21 cellular contexts compared by ENCODE assay signal in the genomic region with DNA sequence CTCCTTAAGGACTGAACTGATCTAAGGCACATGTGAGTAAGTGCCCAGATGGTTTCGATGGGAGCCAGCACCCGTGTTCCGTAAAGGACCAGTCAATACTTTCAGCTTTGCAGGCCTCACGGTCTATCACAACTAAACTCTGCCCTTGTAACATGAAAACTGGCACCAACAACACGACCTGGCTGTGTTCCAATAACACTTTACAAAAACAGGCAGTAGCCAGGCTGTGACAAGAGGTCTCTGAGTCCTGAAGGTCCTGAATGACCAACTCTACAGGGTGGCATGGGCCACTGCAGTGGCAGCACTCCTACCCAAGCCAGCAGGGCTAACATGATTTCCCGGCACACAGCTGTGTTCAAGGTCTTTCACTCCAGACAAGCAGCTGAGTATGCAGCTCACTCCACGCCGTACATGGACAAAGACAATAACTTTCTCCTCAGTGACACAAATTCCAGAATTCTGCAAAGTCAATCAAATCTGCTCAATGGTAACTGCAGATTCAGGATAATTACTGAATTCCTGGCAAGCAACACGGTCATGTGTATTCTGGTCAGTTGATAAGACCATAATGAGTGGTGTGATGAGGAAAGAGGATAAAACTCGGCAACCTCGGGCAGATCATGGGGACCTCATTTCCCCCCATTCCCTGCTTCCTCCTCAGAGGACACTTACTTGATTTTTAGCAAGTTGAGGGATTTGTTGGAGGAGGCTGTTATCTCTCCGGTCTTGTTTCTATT. TPM values are rescaled to one million over a fixed set of nuclear protein-coding genes. Genes with fewer than 3 reads are reported as not detected.
DNase-seq lines count a peak whose midpoint lies in the region; ATAC-seq, FAIRE-seq and TF ChIP-seq lines count a peak whose summit lies in the region.
"Had no signal": no experiment of that assay in that cellular context is flagged by ENCODE, and none has a peak within 500 bp of the region (broad histone marks: within the 10 kb centered on the region; RNA-seq: fewer than 3 reads in every experiment).

No MANE protein-coding gene starts in this region.

- TF ChIP-seq CTCF in bronchial epithelial cell (IDR thresholded peaks at IDR 0.05; ENCODE audit: insufficient read depth, low read length, severe bottlenecking) (no peak), A673 (conservative IDR thresholded peaks at IDR 0.05; ENCODE audit: low read depth, low read length) (no peak)

- H3K4me1 ChIP-seq in right cardiac atrium (ENCODE audit: control insufficient read depth, insufficient read depth, low read length) (peaks cover 5% of the 10 kb centered on the region), A673 (ENCODE audit: insufficient read depth, low read length, poor library complexity, severe bottlenecking) (no peaks in the 10 kb centered on the region)
- H3K4me1 ChIP-seq: Peyer's patch had no signal

- POLR2A ChIA-PET in A673 (lab: Charles Lee; ENCODE audit: low non-redundant PET) = no interaction called here

- peak; percentile 47 for FAIRE-seq in bronchial epithelial cell (lab: Jason Lieb, UNC)

- no peaks in the 10 kb centered on the region for H3K9me3 ChIP-seq in right cardiac atrium (ENCODE audit: control insufficient read depth, low read length)
- H3K9me3 ChIP-seq in A673 (ENCODE audit: low read depth, low read length, poor library complexity, severe bottlenecking) = no peaks in the 10 kb centered on the region
- H3K9me3 ChIP-seq: gastroesophageal sphincter, Peyer's patch had no signal

- H3K36me3 ChIP-seq in bronchial epithelial cell (ENCODE audit: control insufficient read depth, insufficient read depth, low read length) (peaks cover 27% of the 10 kb centered on the region), A673 (ENCODE audit: insufficient read depth, low read length, poor library complexity, severe bottlenecking) (peaks cover 77% of the 10 kb centered on the region)

- H3K4me3 ChIP-seq in bronchial epithelial cell (ENCODE audit: low read depth, low read length) = no peak overlapping the region
- H3K4me3 ChIP-seq in right cardiac atrium (ENCODE audit: low read length) = no peak overlapping the region
- no peak overlapping the region for H3K4me3 ChIP-seq in A673 (ENCODE audit: low read depth, low read length, poor library complexity, severe bottlenecking)
- H3K4me3 ChIP-seq: coronary artery, gastroesophageal sphincter, Peyer's patch had no signal

- no peaks in the 10 kb centered on the region for H3K27me3 ChIP-seq in bronchial epithelial cell (ENCODE audit: control insufficient read depth, insufficient read depth, low read length)
- no peaks in the 10 kb centered on the region for H3K27me3 ChIP-seq in right cardiac atrium (ENCODE audit: control insufficient read depth, insufficient read depth)
- H3K27me3 ChIP-seq in A673 (replicated peaks; ENCODE audit: insufficient read depth, low read depth, low read length, poor library complexity) = no peaks in the 10 kb centered on the region
- H3K27me3 ChIP-seq: gastroesophageal sphincter, Peyer's patch had no signal

- intact Hi-C loops in right cardiac atrium (cut with DNase I) (no loop called here), A673 (cut with micrococcal nuclease; ENCODE audit: unreplicated experiment) (no loop called here)

- BruUV-seq in A673 (replicated peaks; lab: Mats Ljungman, UMichigan) = no TSS peak

- ATAC-seq in right cardiac atrium (peak; percentile 52 to 59), HG03565 (IDR thresholded peaks at IDR 0.05; ENCODE audit: unreplicated experiment) (no peak)
- ATAC-seq: activated CD4-positive, CD25-positive, alpha-beta regulatory T cell treated with anti-CD3 and anti-CD28 coated beads, Interleukin-2, amount 50 U/mL, for 24 hours; gastroesophageal sphincter; naive thymus-derived CD4-positive, alpha-beta T cell had no signal

- H3K27ac ChIP-seq in right cardiac atrium (ENCODE audit: low read length) = no peak overlapping the region
- H3K27ac ChIP-seq in A673 (ENCODE audit: low read depth, low read length, poor library complexity, severe bottlenecking) = no peak overlapping the region
- H3K27ac ChIP-seq: coronary artery, gastroesophageal sphincter, Peyer's patch had no signal

- DNase-seq in COLO829 (ENCODE audit: low spot score) = peak; percentile 9
- no peak for DNase-seq in bronchial epithelial cell (ENCODE audit: low read depth)
- DNase-seq in right cardiac atrium = no peak
- DNase-seq in pons (ENCODE audit: low spot score) = peak; percentile 29
- no peak for DNase-seq in SHP77 treated with DMSO at 0.1 percent for 48 hours (lab: John Stamatoyannopoulos, UW)
- no peak for DNase-seq in A673 (ENCODE audit: low spot score)
- DNase-seq in iPS-NIHi11 (ENCODE audit: low spot score) = no peak
- DNase-seq: activated naive CD8-positive, alpha-beta T cell treated with anti-CD3 and anti-CD28 coated beads for 36 hours; CD4-positive, CD25-positive, alpha-beta regulatory T cell; erythroblast; H7; naive thymus-derived CD4-positive, alpha-beta T cell; NCI-H1694; NCI-H2227 treated with DMSO at 0.1 percent for 48 hours; Peyer's patch; stimulated activated CD4-positive, alpha-beta T cell treated with anti-CD3 and anti-CD28 coated beads, Interleukin-4, amount 100 ng/mL, for 4 hours had no signal

- 40% methylated on average over 12 of the region's 12 CpGs for WGBS in right cardiac atrium

- CTCF ChIA-PET in A673 (lab: Charles Lee) = no interaction called here

RNA-seq across cellular contexts. Expression of a gene that starts 15.2 kb away (rescaled TPM):
- 60.0 and 61.2 TPM in 2 replicates for total RNA-seq in bronchial epithelial cell
- 100 to 1,000 TPM in 1 of 4 donors, 10 to 100 TPM in 3; 83.5 to 106 (median 89.5) TPM for total RNA-seq in right cardiac atrium
- 36.8 TPM for polyA plus RNA-seq in right cardiac atrium
- 188 and 195 TPM in 2 replicates for total RNA-seq in A673 (2021)

RNA-seq across cellular contexts. Expression of a gene that starts 15.3 kb away (rescaled TPM):
- total RNA-seq in bronchial epithelial cell = 0.53 and 0.64 TPM in 2 replicates
- under 1 TPM in 2 of 4 donors, not detected in 2; 0.24 to 0.31 TPM for total RNA-seq in right cardiac atrium
- polyA plus RNA-seq in right cardiac atrium = 0.27 TPM
- 0.74 and 1.1 TPM in 2 replicates for total RNA-seq in A673 (2021)
- total RNA-seq: CD4-positive, CD25-positive, alpha-beta regulatory T cell; Peyer's patch had no signal

RNA-seq across cellular contexts. Expression of a gene that starts 34.7 kb away (rescaled TPM):
- total RNA-seq in bronchial epithelial cell (not detected in 2 replicates), right cardiac atrium (under 1 TPM in 1 of 4 donors, not detected in 3; 0.41 TPM), A673 (2021) (0.43 and 0.52 TPM in 2 replicates)
- not detected for polyA plus RNA-seq in right cardiac atrium
- total RNA-seq: MCF 10A, Peyer's patch had no signal

RNA-seq across cellular contexts. Expression of a gene that starts 44.7 kb away (rescaled TPM):
- total RNA-seq in bronchial epithelial cell (47.7 and 73.7 TPM in 2 replicates), right cardiac atrium (10 to 100 TPM; 20.7 to 27.9 (median 24.6) TPM), A673 (2021) (36.1 and 44.6 TPM in 2 replicates)
- 41.0 TPM for polyA plus RNA-seq in right cardiac atrium

RNA-seq across cellular contexts. Expression of a gene that starts 44.9 kb away (rescaled TPM):
- total RNA-seq in bronchial epithelial cell = 6.8 and 10.2 TPM in 2 replicates
- total RNA-seq in right cardiac atrium = 1 to 10 TPM; 5.0 to 7.8 (median 6.7) TPM
- 10.9 TPM for polyA plus RNA-seq in right cardiac atrium
- total RNA-seq in A673 (2021) = 52.8 and 56.3 TPM in 2 replicates

Comparison
In these comparisons a context has a peak if more than half of its experiments do, and no peak if none do; other contexts are left out.
1. DNase-seq: peak in COLO829 (single experiment) and pons (single experiment); none in bronchial epithelial cell (single experiment), right cardiac atrium (0 of 3), SHP77 treated with DMSO at 0.1 percent for 48 hours (single experiment), A673 (single experiment) and iPS-NIHi11 (single experiment).